ENCODE assay signal across 24 cellular contexts in genomic region chr13:79354285-79354684, GRCh38.
"Had no signal": no experiment of that assay in that cellular context is flagged by ENCODE, and none has a peak within 500 bp of the region (broad histone marks: within the 10 kb centered on the region; RNA-seq: fewer than 3 reads in every experiment).

No MANE protein-coding gene starts in this region.

- H3K27ac ChIP-seq: SJSA1, SK-N-MC had no signal

- DNase-seq: IMR-90, Karpas-422, KG1, MG63, NCI-H1092, NCI-H1105 treated with DMSO at 0.1 percent for 48 hours, NCI-H1417 treated with DMSO at 0.1 percent for 48 hours, NCI-H146, NCI-H1694 treated with DMSO at 0.1 percent for 48 hours, NCI-H1930, NCI-H2081, NCI-H2107, NCI-H2171 treated with DMSO at 0.1 percent for 48 hours, NCI-H345, NCI-H446 treated with DMSO at 0.1 percent for 48 hours, NCI-H524, NCI-H526 treated with DMSO at 0.1 percent for 48 hours, NCI-H774, Right ventricle myocardium superior, RPMI8226, SIG-M5 had no signal

- H3K4me1 ChIP-seq: SJSA1 had no signal

- H3K9me3 ChIP-seq: MG63, SJSA1 had no signal

- H3K27me3 ChIP-seq: MG63, SJSA1 had no signal

- H3K4me3 ChIP-seq: MG63, SJSA1, SK-N-MC had no signal

- ATAC-seq: HepG2 had no signal
